1 cellular context compared by ENCODE assay signal in the genomic region with DNA sequence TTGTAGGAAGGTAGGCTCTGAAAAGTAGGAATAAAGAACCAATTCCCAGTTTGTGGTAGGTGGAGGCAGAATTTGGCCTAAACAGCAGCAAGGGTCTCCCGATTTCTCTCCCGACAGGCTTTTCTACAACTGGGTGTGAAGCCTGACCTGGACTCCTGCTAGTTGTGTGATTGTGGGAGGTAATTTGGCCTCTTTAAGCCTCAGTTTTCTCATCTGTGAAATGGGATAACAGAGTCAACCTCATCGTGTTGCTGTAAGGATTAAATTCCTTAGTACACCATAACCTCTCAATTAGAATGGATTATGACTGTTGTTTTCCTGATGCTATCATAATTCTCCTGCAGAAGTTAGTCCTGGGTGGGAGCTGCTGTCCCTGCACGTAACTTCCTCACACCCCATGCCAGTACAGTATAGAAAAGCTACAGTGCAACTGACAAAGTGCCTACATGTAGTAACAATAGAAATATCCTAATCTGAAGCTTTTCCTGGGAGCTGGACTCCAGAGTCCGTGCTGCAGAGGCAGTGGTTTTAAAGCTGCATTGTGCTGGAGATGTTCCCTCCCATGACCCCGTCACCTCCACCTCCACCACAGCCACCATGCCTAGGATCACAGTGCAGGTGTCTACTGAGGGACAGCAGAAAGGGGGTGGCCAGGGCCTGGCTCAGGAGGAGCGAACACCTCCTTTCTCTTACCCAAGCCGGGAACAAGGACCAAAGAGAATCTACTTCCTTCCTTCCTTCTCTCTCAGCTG.
TF ChIP-seq lines count a peak whose summit lies in the region.

No MANE protein-coding gene starts in this region.

TF ChIP-seq in K562, 482 proteins besides CTCF, POLR2A, EP300 and RAD21:
- TF ChIP-seq RBBP5 (IDR thresholded peaks at IDR 0.05; ENCODE audit: borderline replicate concordance, insufficient read depth, low read length, poor library complexity, severe bottlenecking) (no peak), PML (IDR thresholded peaks at IDR 0.05; ENCODE audit: low read length) (no peak), KDM1A (IDR thresholded peaks at IDR 0.05) (peak; percentile 31 to 34; a peak in 1 of 4 replicates), RCOR1 (IDR thresholded peaks at IDR 0.05; ENCODE audit: borderline replicate concordance in 1 of 2, low read depth in 2 of 2, low read length in 2 of 2) (peak in 1 of 2 experiments; percentile 40; a peak in 1 of 4 replicates), TBP (optimal IDR thresholded peaks at IDR 0.05; ENCODE audit: low read depth, low read length) (no peak), ZNF740 (CRISPR knock-in tag; IDR thresholded peaks at IDR 0.05) (no peak), ZNF740 (tag; IDR thresholded peaks at IDR 0.05) (no peak), ADNP (tag; IDR thresholded peaks at IDR 0.05) (peak; percentile 24; the same call in 1 of the 2 replicates), RBM25 (IDR thresholded peaks at IDR 0.05; ENCODE audit: low read depth, low read length, severe bottlenecking) (peak; percentile 93), BCOR (IDR thresholded peaks at IDR 0.05) (peak; percentile 84)
